Comparison of ENCODE assay signal across 1 cellular context in the genomic region with DNA sequence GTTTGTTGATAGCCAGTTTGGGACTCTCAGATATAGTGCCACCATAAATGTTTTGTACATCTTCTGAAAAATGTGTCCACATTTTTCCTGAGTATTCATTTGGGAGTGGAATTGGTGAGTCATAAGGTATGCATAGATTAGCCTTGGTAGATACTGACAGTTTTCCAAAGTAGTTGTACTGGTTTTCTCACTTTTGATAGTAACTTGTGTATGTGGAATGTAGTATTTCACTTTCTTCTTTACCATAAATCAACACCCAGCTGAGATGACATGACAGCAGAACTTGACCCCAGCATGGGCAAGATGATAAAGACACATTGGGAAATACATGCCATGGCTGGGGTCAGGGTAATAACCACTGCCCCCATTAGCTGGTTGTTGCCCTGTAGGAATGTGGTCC.
TF ChIP-seq lines count a peak whose summit lies in the region.

No MANE protein-coding gene starts in this region.

TF ChIP-seq in SK-N-SH treated with all-trans-retinoic acid at 6 μM for 48 hours, 23 proteins besides CTCF, POLR2A, EP300 and RAD21 (continued from another document):
- TF ChIP-seq, protein P1, sequence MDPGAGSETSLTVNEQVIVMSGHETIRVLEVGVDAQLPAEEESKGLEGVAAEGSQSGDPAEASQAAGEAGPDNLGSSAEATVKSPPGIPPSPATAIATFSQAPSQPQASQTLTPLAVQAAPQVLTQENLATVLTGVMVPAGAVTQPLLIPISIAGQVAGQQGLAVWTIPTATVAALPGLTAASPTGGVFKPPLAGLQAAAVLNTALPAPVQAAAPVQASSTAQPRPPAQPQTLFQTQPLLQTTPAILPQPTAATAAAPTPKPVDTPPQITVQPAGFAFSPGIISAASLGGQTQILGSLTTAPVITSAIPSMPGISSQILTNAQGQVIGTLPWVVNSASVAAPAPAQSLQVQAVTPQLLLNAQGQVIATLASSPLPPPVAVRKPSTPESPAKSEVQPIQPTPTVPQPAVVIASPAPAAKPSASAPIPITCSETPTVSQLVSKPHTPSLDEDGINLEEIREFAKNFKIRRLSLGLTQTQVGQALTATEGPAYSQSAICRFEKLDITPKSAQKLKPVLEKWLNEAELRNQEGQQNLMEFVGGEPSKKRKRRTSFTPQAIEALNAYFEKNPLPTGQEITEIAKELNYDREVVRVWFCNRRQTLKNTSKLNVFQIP (CRISPR knock-in tag; IDR thresholded peaks at IDR 0.05; ENCODE audit: borderline replicate concordance, low read depth) = no peak
- TF ChIP-seq ARNTL (CRISPR knock-in tag; IDR thresholded peaks at IDR 0.05; ENCODE audit: borderline replicate concordance, low read depth) (no peak), PPARA (CRISPR knock-in tag; IDR thresholded peaks at IDR 0.05; ENCODE audit: borderline replicate concordance) (no peak), TCF4 (CRISPR knock-in tag; IDR thresholded peaks at IDR 0.05; ENCODE audit: borderline replicate concordance) (no peak)
TF ChIP-seq in SK-N-SH treated with all-trans-retinoic acid at 6 μM for 48 hours: peak in this region for 0.
